Comparison of ENCODE assay signal across 2 cellular contexts in the genomic region with DNA sequence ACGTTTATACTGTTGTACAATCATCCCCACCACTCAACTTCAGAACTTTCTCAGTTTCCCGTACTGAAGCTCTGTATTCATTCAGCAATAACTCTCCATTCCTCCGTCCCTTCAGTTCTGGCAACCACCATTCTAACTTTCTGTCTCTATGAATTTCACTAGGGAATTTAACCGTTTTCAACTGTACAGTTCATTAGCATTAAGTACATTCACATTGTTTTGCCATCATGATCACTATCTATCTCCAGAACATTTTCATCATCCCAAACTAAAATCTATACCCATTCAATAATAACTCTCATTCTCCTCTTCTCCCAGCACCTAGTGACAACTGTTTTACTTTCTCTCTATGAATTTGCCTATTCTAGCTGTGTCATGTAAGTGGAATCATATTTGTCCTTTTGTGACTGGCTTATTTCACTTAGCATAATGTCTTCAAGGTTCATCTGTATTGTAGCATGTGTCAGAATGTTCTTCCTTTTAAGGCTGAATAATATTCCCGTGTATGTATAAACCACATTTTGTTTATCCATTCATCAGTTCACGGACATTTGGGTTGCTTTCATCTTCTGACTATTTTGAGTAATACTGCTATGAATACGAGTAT.
TF ChIP-seq lines count a peak whose summit lies in the region.

No MANE protein-coding gene starts in this region.

TF ChIP-seq in GM12878, 131 proteins besides CTCF, POLR2A, EP300 and RAD21:
- TF ChIP-seq, protein P1, sequence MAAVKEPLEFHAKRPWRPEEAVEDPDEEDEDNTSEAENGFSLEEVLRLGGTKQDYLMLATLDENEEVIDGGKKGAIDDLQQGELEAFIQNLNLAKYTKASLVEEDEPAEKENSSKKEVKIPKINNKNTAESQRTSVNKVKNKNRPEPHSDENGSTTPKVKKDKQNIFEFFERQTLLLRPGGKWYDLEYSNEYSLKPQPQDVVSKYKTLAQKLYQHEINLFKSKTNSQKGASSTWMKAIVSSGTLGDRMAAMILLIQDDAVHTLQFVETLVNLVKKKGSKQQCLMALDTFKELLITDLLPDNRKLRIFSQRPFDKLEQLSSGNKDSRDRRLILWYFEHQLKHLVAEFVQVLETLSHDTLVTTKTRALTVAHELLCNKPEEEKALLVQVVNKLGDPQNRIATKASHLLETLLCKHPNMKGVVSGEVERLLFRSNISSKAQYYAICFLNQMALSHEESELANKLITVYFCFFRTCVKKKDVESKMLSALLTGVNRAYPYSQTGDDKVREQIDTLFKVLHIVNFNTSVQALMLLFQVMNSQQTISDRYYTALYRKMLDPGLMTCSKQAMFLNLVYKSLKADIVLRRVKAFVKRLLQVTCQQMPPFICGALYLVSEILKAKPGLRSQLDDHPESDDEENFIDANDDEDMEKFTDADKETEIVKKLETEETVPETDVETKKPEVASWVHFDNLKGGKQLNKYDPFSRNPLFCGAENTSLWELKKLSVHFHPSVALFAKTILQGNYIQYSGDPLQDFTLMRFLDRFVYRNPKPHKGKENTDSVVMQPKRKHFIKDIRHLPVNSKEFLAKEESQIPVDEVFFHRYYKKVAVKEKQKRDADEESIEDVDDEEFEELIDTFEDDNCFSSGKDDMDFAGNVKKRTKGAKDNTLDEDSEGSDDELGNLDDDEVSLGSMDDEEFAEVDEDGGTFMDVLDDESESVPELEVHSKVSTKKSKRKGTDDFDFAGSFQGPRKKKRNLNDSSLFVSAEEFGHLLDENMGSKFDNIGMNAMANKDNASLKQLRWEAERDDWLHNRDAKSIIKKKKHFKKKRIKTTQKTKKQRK (IDR thresholded peaks at IDR 0.05; ENCODE audit: low read depth, low read length), result no peak
- TF ChIP-seq TARDBP (IDR thresholded peaks at IDR 0.05; ENCODE audit: borderline replicate concordance) (no peak), JUNB (IDR thresholded peaks at IDR 0.05) (0 out of 2 replicates have a peak, but pooled peaks have one; percentile 10), PAX8 (IDR thresholded peaks at IDR 0.05) (no peak)

TF ChIP-seq in HepG2, 621 proteins besides CTCF, POLR2A, EP300 and RAD21:
- TF ChIP-seq NKX3-1 (CRISPR knock-in tag; IDR thresholded peaks at IDR 0.05) (no peak), DNMT3B (CRISPR knock-in tag; conservative IDR thresholded peaks at IDR 0.05) (no peak), ZSCAN30 (CRISPR knock-in tag; IDR thresholded peaks at IDR 0.05) (no peak), RFXAP (CRISPR knock-in tag; IDR thresholded peaks at IDR 0.05; ENCODE audit: borderline replicate concordance) (no peak), SUZ12 (IDR thresholded peaks at IDR 0.05; ENCODE audit: low read depth, low read length) (no peak), DMAP1 (CRISPR knock-in tag; IDR thresholded peaks at IDR 0.05) (no peak), ZNF468 (CRISPR knock-in tag; IDR thresholded peaks at IDR 0.05) (no peak), NRL (CRISPR knock-in tag; IDR thresholded peaks at IDR 0.05; ENCODE audit: borderline replicate concordance) (no peak), ZNF644 (CRISPR knock-in tag; IDR thresholded peaks at IDR 0.05; ENCODE audit: low read depth) (no peak), ZBTB21 (CRISPR knock-in tag; IDR thresholded peaks at IDR 0.05) (no peak), ZBTB1 (CRISPR knock-in tag; IDR thresholded peaks at IDR 0.05; ENCODE audit: borderline replicate concordance) (no peak), ZNF292 (CRISPR knock-in tag; IDR thresholded peaks at IDR 0.05; ENCODE audit: borderline replicate concordance, low read depth) (no peak), YEATS4 (CRISPR knock-in tag; IDR thresholded peaks at IDR 0.05; ENCODE audit: borderline replicate concordance) (no peak)
- TF ChIP-seq, protein P2, sequence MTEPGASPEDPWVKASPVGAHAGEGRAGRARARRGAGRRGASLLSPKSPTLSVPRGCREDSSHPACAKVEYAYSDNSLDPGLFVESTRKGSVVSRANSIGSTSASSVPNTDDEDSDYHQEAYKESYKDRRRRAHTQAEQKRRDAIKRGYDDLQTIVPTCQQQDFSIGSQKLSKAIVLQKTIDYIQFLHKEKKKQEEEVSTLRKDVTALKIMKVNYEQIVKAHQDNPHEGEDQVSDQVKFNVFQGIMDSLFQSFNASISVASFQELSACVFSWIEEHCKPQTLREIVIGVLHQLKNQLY (CRISPR knock-in tag; IDR thresholded peaks at IDR 0.05), result no peak
- TF ChIP-seq, protein P3, sequence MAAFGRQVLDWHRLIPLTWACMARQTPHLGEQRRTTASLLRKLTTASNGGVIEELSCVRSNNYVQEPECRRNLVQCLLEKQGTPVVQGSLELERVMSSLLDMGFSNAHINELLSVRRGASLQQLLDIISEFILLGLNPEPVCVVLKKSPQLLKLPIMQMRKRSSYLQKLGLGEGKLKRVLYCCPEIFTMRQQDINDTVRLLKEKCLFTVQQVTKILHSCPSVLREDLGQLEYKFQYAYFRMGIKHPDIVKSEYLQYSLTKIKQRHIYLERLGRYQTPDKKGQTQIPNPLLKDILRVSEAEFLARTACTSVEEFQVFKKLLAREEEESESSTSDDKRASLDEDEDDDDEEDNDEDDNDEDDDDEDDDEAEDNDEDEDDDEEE (CRISPR knock-in tag; IDR thresholded peaks at IDR 0.05), result no peak
- TF ChIP-seq, protein P4, sequence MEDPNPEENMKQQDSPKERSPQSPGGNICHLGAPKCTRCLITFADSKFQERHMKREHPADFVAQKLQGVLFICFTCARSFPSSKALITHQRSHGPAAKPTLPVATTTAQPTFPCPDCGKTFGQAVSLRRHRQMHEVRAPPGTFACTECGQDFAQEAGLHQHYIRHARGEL (CRISPR knock-in tag; IDR thresholded peaks at IDR 0.05), result no peak
- TF ChIP-seq, protein P5, sequence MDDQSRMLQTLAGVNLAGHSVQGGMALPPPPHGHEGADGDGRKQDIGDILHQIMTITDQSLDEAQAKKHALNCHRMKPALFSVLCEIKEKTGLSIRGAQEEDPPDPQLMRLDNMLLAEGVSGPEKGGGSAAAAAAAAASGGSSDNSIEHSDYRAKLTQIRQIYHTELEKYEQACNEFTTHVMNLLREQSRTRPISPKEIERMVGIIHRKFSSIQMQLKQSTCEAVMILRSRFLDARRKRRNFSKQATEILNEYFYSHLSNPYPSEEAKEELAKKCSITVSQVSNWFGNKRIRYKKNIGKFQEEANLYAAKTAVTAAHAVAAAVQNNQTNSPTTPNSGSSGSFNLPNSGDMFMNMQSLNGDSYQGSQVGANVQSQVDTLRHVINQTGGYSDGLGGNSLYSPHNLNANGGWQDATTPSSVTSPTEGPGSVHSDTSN (CRISPR knock-in tag; IDR thresholded peaks at IDR 0.05; ENCODE audit: borderline replicate concordance), result no peak
